15 cellular contexts compared by ENCODE assay signal in genomic region chr19:34669305-34669704, GRCh38. TPM values are rescaled to one million over a fixed set of nuclear protein-coding genes. Genes with fewer than 3 reads are reported as not detected.
DNase-seq lines count a peak whose midpoint lies in the region; ATAC-seq and TF ChIP-seq lines count a peak whose summit lies in the region.
"Had no signal": no experiment of that assay in that cellular context is flagged by ENCODE, and none has a peak within 500 bp of the region (broad histone marks: within the 10 kb centered on the region; RNA-seq: fewer than 3 reads in every experiment).

No MANE protein-coding gene starts in this region.

- H3K9me3 ChIP-seq in stomach (no peaks in the 10 kb centered on the region), esophagus muscularis mucosa (no peaks in the 10 kb centered on the region)

- peaks cover 0 to 25% (median 21%) of the 10 kb centered on the region in 4 donors for H3K4me1 ChIP-seq in stomach
- peaks cover 0 to 8% (median 6%) of the 10 kb centered on the region in 4 donors for H3K4me1 ChIP-seq in esophagus muscularis mucosa

- H3K27me3 ChIP-seq in stomach, result no peaks in the 10 kb centered on the region
- H3K27me3 ChIP-seq in esophagus muscularis mucosa, result no peaks in the 10 kb centered on the region

- WGBS in stomach, 5 donors, result 32 to 55% (median 34%) methylated on average over 6 to 7 of the region's 7 CpGs
- 93% methylated on average over 5 of the region's 7 CpGs for WGBS in esophagus muscularis mucosa

- intact Hi-C loops in left ventricle myocardium superior (cut with micrococcal nuclease) (no loop called here), Right ventricle myocardium inferior (cut with DNase I) (no loop called here), stomach (cut with DNase I; ENCODE audit: low total_unique reads) (no loop called here), esophagus muscularis mucosa (cut with DNase I) (no loop called here)

- H3K27ac ChIP-seq in stomach (no peak overlapping the region), esophagus muscularis mucosa (replicated peaks in 1 of 4) (no peak overlapping the region)
- H3K27ac ChIP-seq: RWPE1 had no signal

- TF ChIP-seq CTCF in stomach (IDR thresholded peaks at IDR 0.05) (peak in 1 of 7 experiments; percentile 9), esophagus muscularis mucosa (IDR thresholded peaks at IDR 0.05) (no peak)

- no peaks in the 10 kb centered on the region for H3K36me3 ChIP-seq in stomach
- H3K36me3 ChIP-seq in esophagus muscularis mucosa, result no peaks in the 10 kb centered on the region

- TF ChIP-seq POLR2A in stomach (IDR thresholded peaks at IDR 0.05) (no peak), esophagus muscularis mucosa (IDR thresholded peaks at IDR 0.05; ENCODE audit: low read depth) (no peak)

- TF ChIP-seq EP300 in stomach (IDR thresholded peaks at IDR 0.05) (no peak), esophagus muscularis mucosa (IDR thresholded peaks at IDR 0.05) (no peak)

- no peak for DNase-seq in left ventricle myocardium superior
- no peak for DNase-seq in Right ventricle myocardium inferior (ENCODE audit: missing footprints)
- peak; percentile 87 for DNase-seq in NCI-H69 (lab: John Stamatoyannopoulos, UW)
- peak; percentile 72 for DNase-seq in left lobe of liver (ENCODE audit: low spot score)
- DNase-seq in stomach, result peak; percentile 61
- DNase-seq in esophagus muscularis mucosa (ENCODE audit: extremely low spot score), result no peak
- no peak for DNase-seq in GM03348 (ENCODE audit: low spot score)
- DNase-seq in DMS114 treated with DMSO at 0.1 percent for 48 hours (lab: John Stamatoyannopoulos, UW; ENCODE audit: unreplicated experiment), result no peak
- DNase-seq: C1 segment of cervical spinal cord, H9, NCI-H1105, NCI-H82, PC-3 had no signal

- H3K4me3 ChIP-seq in stomach (no peak overlapping the region), esophagus muscularis mucosa (no peak overlapping the region)

- ATAC-seq in left ventricle myocardium superior (peak; percentile 44), Right ventricle myocardium inferior (no peak), left lobe of liver (peak; percentile 76)
- ATAC-seq: PC-3 had no signal

RNA-seq across cellular contexts. Expression of gene SCGB2B2, which starts 7.7 kb away (rescaled TPM):
- total RNA-seq in left ventricle myocardium superior, result 0.89 TPM
- 0.19 TPM for total RNA-seq in Right ventricle myocardium inferior
- total RNA-seq in left lobe of liver, result 1.1 TPM
- total RNA-seq in stomach, result 1 to 10 TPM in 1 of 5 donors, under 1 TPM in 1, not detected in 3; 0.37 to 1.8 TPM
- under 1 TPM in 1 of 3 donors, not detected in 2; 0.12 TPM for polyA plus RNA-seq in stomach
- under 1 TPM in 2 of 4 donors, not detected in 2; 0.83 to 0.86 TPM for total RNA-seq in esophagus muscularis mucosa
- total RNA-seq: H9, LHCN-M2, PC-3 had no signal

RNA-seq across cellular contexts. Expression of gene ZNF302, which starts 8.2 kb away (rescaled TPM):
- total RNA-seq in left ventricle myocardium superior, result 40.2 TPM
- total RNA-seq in Right ventricle myocardium inferior, result 37.9 TPM
- 13.9 TPM for total RNA-seq in left lobe of liver
- 10 to 100 TPM; 13.8 to 92.4 (median 21.7) TPM for total RNA-seq in stomach
- polyA plus RNA-seq in stomach, result 10 to 100 TPM; 10.1 to 18.2 (median 15.0) TPM
- total RNA-seq in esophagus muscularis mucosa, result 10 to 100 TPM; 20.4 to 29.5 (median 21.6) TPM

Comparison
In these comparisons a context has a peak if more than half of its experiments do, and no peak if none do; other contexts are left out.
1. DNase-seq: peak in NCI-H69 (single experiment), left lobe of liver (single experiment) and stomach (single experiment); none in left ventricle myocardium superior (single experiment), Right ventricle myocardium inferior (single experiment), esophagus muscularis mucosa (single experiment), GM03348 (single experiment) and DMS114 treated with DMSO at 0.1 percent for 48 hours (single experiment).